8 cellular contexts compared by ENCODE assay signal in the genomic region with DNA sequence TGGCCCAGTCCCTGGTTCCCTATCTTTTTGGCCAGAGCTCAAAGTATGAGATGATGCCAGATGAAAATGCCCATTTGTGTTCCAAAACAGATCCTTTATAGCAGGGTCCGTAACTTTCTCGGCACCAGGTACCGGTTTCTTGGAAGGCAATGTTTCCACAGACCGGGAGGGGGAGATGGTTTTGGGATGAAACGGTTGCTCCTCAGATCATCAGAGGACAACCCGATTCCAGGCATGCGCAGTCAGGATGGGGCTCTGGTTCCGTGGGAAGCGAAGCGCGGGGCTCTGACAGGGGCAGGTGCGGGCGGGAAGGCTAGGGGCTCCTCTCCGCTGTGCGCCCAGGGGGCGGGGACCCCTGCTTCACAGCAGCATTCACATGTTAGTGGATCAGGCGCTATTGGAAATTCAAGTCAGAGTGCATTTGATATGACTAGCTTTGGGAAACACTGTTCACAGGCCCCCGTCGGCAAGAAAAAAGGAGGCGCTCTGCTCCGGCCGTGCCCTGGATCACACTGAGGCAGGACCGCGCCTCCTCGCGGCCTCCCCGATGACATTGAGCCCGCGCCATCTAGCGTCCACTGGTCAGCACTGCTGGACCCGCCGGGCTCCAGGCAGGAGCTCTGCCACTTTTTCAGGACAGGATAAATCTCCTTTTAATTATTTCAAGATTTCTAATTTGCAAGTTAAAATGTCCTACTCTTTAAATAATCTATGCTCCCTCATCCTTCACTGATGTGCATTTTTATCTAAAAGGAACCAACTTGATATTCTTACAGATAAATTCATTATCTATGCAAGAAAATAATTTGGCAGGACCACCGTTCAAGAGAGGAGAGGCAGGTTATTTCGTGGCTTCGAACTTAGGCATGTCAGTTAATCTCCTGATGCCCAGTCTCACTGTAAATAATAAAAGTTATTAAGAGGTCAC.
DNase-seq lines count a peak whose midpoint lies in the region; ATAC-seq and TF ChIP-seq lines count a peak whose summit lies in the region.

No MANE protein-coding gene starts in this region.

- peak; percentile 100 for TF ChIP-seq CTCF in BJ (IDR thresholded peaks at IDR 0.05; ENCODE audit: insufficient read depth, low read depth, low read length)

- no peaks in the 10 kb centered on the region for H3K36me3 ChIP-seq in BJ (ENCODE audit: control insufficient read depth, insufficient read depth, low read length)

- CTCF ChIA-PET in BJ (lab: Yijun Ruan, JAX), result interaction anchor here (0.6 to 10.8 kb wide), 43 partner anchors 8 to 576 kb away, joined by 3 to 377 read pairs (median 4); no protein-coding TSS in a partner anchor

- peak; percentile 72 for ATAC-seq in GM21515 (IDR thresholded peaks at IDR 0.05; ENCODE audit: unreplicated experiment)

- POLR2A ChIA-PET in BJ (lab: Charles Lee), result no interaction called here

- DNase-seq in BJ (ENCODE audit: low read depth) (no peak), NCI-H2107 treated with DMSO at 0.1 percent for 48 hours (lab: John Stamatoyannopoulos, UW; ENCODE audit: unreplicated experiment) (peak; percentile 46), dermis blood vessel endothelial cell (peak; percentile 90), left kidney (ENCODE audit: low read depth, low spot score) (peak; percentile 92), NCI-H146 treated with DMSO at 0.1 percent for 48 hours (lab: John Stamatoyannopoulos, UW; ENCODE audit: unreplicated experiment) (no peak)
- peak; percentile 68 for DNase-seq in activated CD4-positive, alpha-beta T cell treated with anti-CD3 and anti-CD28 coated beads, Interleukin-2, amount 50 U/mL, for 1 hour
- peak; percentile 71 for DNase-seq in stimulated activated CD4-positive, alpha-beta T cell treated with anti-CD3 and anti-CD28 coated beads, Interleukin-1b, Interleukin-23, amount 100 ng/mL, for 48 hours

- no peaks in the 10 kb centered on the region for H3K27me3 ChIP-seq in BJ (ENCODE audit: control insufficient read depth, insufficient read depth, low read length)

- H3K4me3 ChIP-seq in BJ (ENCODE audit: low read depth, low read length), result peak overlapping the region; percentile 41

Comparison
In these comparisons a context has a peak if more than half of its experiments do, and no peak if none do; other contexts are left out.
1. DNase-seq: peak in NCI-H2107 treated with DMSO at 0.1 percent for 48 hours (single experiment), activated CD4-positive, alpha-beta T cell treated with anti-CD3 and anti-CD28 coated beads, Interleukin-2, amount 50 U/mL, for 1 hour (single experiment), dermis blood vessel endothelial cell (single experiment), left kidney (single experiment) and stimulated activated CD4-positive, alpha-beta T cell treated with anti-CD3 and anti-CD28 coated beads, Interleukin-1b, Interleukin-23, amount 100 ng/mL, for 48 hours (single experiment); none in BJ (single experiment) and NCI-H146 treated with DMSO at 0.1 percent for 48 hours (single experiment).